18 cellular contexts compared by ENCODE assay signal in the genomic region with DNA sequence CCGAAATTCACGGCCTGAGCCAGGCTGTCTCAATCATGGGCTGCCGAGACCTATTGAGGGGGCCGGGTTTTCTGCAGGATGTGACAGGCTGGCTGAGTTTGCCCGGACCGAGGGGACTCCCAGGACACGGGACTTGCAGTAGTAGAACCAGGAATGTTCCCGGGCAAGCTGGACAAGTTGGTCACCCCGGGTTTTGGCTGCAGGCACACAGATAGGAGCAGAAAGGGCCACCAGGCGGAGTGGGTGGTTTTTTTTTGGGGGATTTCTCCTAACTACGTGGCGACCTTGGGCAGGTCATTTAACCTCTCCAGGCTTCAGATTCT. TPM values are rescaled to one million over a fixed set of nuclear protein-coding genes. Genes with fewer than 3 reads are reported as not detected.
A peak's percentile ranks its signal among the peaks of the same experiment; 100 is the strongest.
DNase-seq lines count a peak whose midpoint lies in the region; ATAC-seq and TF ChIP-seq lines count a peak whose summit lies in the region.
"Had no signal": no experiment of that assay in that cellular context is flagged by ENCODE, and none has a peak within 500 bp of the region (broad histone marks: within the 10 kb centered on the region; RNA-seq: fewer than 3 reads in every experiment).

No MANE protein-coding gene starts in this region.

- in situ Hi-C loops in T47D (cut with HindIII; ENCODE audit: low pct_unique_long_range_greater_than_20kb, low sequenced_read_pairs): no loop called here

- no peak overlapping the region for H3K4me3 ChIP-seq in breast epithelium

- DNase-seq in T47D (ENCODE audit: low read depth in 1 of 2, low spot score in 1 of 2) (peak; percentile 26 to 62), breast epithelium (ENCODE audit: low spot score in 2 of 2) (no peak), COLO668 (lab: John Stamatoyannopoulos, UW; ENCODE audit: unreplicated experiment) (no peak), caudate nucleus (lab: John Stamatoyannopoulos, UW) (no peak), NCI-H146 treated with DMSO at 0.1 percent for 48 hours (lab: John Stamatoyannopoulos, UW; ENCODE audit: unreplicated experiment) (no peak)
- DNase-seq: 8988T; CD8-positive, alpha-beta T cell; DMS53; EL; GOT3; KG1; NCI-H1105 treated with DMSO at 0.1 percent for 48 hours; NCI-H1694 treated with DMSO at 0.1 percent for 48 hours; NCI-H510A treated with DMSO at 0.1 percent for 48 hours; NCI-H774 had no signal

- no peaks in the 10 kb centered on the region for H3K9me3 ChIP-seq in breast epithelium

- H3K9me3 Mint-ChIP-seq in dendritic cell treated with granulocyte-macrophage colony-stimulating factor and Interleukin-4, amounts not matched to agents 40 ng/mL and 50 ng/mL, for 4 days: no peaks in the 10 kb centered on the region
- no peaks in the 10 kb centered on the region for H3K9me3 Mint-ChIP-seq in nephron
- H3K9me3 Mint-ChIP-seq in stimulated activated memory B cell treated with anti-CD40 and anti-IgM and Interleukin-4, amounts not matched to agents 10 μg/mL and 1 μg/mL and 100 μg/mL, for 72 hours: no peaks in the 10 kb centered on the region
- H3K9me3 Mint-ChIP-seq: CD8-positive, alpha-beta T cell had no signal

- peaks cover 6 to 8% of the 10 kb centered on the region in 2 donors for H3K4me1 ChIP-seq in breast epithelium

- H3K27me3 ChIP-seq in breast epithelium: no peaks in the 10 kb centered on the region

- no peak for ATAC-seq in stimulated activated memory B cell treated with anti-CD40 and anti-IgM and Interleukin-4, amounts not matched to agents 10 μg/mL and 1 μg/mL and 100 μg/mL, for 72 hours
- ATAC-seq: CD8-positive, alpha-beta T cell had no signal

- no peak overlapping the region for H3K4me3 Mint-ChIP-seq in dendritic cell treated with granulocyte-macrophage colony-stimulating factor and Interleukin-4, amounts not matched to agents 40 ng/mL and 50 ng/mL, for 4 days
- H3K4me3 Mint-ChIP-seq in nephron: no peak overlapping the region
- H3K4me3 Mint-ChIP-seq in stimulated activated memory B cell treated with anti-CD40 and anti-IgM and Interleukin-4, amounts not matched to agents 10 μg/mL and 1 μg/mL and 100 μg/mL, for 72 hours: peak overlapping the region; percentile 16
- H3K4me3 Mint-ChIP-seq: CD8-positive, alpha-beta T cell had no signal

- peaks cover 6% of the 10 kb centered on the region for H3K36me3 Mint-ChIP-seq in dendritic cell treated with granulocyte-macrophage colony-stimulating factor and Interleukin-4, amounts not matched to agents 40 ng/mL and 50 ng/mL, for 4 days (ENCODE audit: low read depth)
- no peaks in the 10 kb centered on the region for H3K36me3 Mint-ChIP-seq in nephron (ENCODE audit: low read depth)
- H3K36me3 Mint-ChIP-seq in stimulated activated memory B cell treated with anti-CD40 and anti-IgM and Interleukin-4, amounts not matched to agents 10 μg/mL and 1 μg/mL and 100 μg/mL, for 72 hours: peaks cover 5% of the 10 kb centered on the region
- H3K36me3 Mint-ChIP-seq: CD8-positive, alpha-beta T cell had no signal

- intact Hi-C loops in breast epithelium (cut with DNase I; ENCODE audit: low total_unique reads): no loop called here
- intact Hi-C loops in dendritic cell treated with granulocyte-macrophage colony-stimulating factor and Interleukin-4, amounts not matched to agents 40 ng/mL and 50 ng/mL, for 4 days (cut with micrococcal nuclease): loop anchor here (5.0 kb wide), 1 partner anchor 41 kb away; no protein-coding TSS in a partner anchor

- H3K27ac ChIP-seq in breast epithelium (no peak overlapping the region), caudate nucleus (ENCODE audit: low read depth, low read length) (no peak overlapping the region)

- TF ChIP-seq CTCF in breast epithelium (IDR thresholded peaks at IDR 0.05) (no peak), nephron (IDR thresholded peaks at IDR 0.05; ENCODE audit: unreplicated experiment in 3 of 3) (no peak)

- H3K36me3 ChIP-seq in breast epithelium: no peaks in the 10 kb centered on the region

- no peaks in the 10 kb centered on the region for H3K27me3 Mint-ChIP-seq in dendritic cell treated with granulocyte-macrophage colony-stimulating factor and Interleukin-4, amounts not matched to agents 40 ng/mL and 50 ng/mL, for 4 days
- peaks cover 6% of the 10 kb centered on the region for H3K27me3 Mint-ChIP-seq in nephron (ENCODE audit: low read depth)
- H3K27me3 Mint-ChIP-seq in stimulated activated memory B cell treated with anti-CD40 and anti-IgM and Interleukin-4, amounts not matched to agents 10 μg/mL and 1 μg/mL and 100 μg/mL, for 72 hours: no peaks in the 10 kb centered on the region

- peak overlapping the region; percentile 93 for H3K27ac Mint-ChIP-seq in dendritic cell treated with granulocyte-macrophage colony-stimulating factor and Interleukin-4, amounts not matched to agents 40 ng/mL and 50 ng/mL, for 4 days
- H3K27ac Mint-ChIP-seq in nephron: peak overlapping the region in 2 of 3 experiments; percentile 51 to 74
- peak overlapping the region; percentile 82 for H3K27ac Mint-ChIP-seq in stimulated activated memory B cell treated with anti-CD40 and anti-IgM and Interleukin-4, amounts not matched to agents 10 μg/mL and 1 μg/mL and 100 μg/mL, for 72 hours
- H3K27ac Mint-ChIP-seq: CD8-positive, alpha-beta T cell had no signal

- peaks cover 85% of the 10 kb centered on the region for H3K4me1 Mint-ChIP-seq in dendritic cell treated with granulocyte-macrophage colony-stimulating factor and Interleukin-4, amounts not matched to agents 40 ng/mL and 50 ng/mL, for 4 days (ENCODE audit: low read depth)
- H3K4me1 Mint-ChIP-seq in nephron: peaks cover 25% of the 10 kb centered on the region
- H3K4me1 Mint-ChIP-seq in stimulated activated memory B cell treated with anti-CD40 and anti-IgM and Interleukin-4, amounts not matched to agents 10 μg/mL and 1 μg/mL and 100 μg/mL, for 72 hours: peaks cover 82% of the 10 kb centered on the region

- TF ChIP-seq POLR2A in breast epithelium (IDR thresholded peaks at IDR 0.05): no peak

RNA-seq across cellular contexts. Expression of a gene that starts 25.3 kb away (rescaled TPM):
- 10 to 100 TPM; 25.0 to 48.8 (median 35.1) TPM for total RNA-seq in breast epithelium

Comparison
In these comparisons a context has a peak if more than half of its experiments do, and no peak if none do; other contexts are left out.
1. DNase-seq: peak in T47D (2 of 2); none in breast epithelium (0 of 2), COLO668 (single experiment), caudate nucleus (0 of 61) and NCI-H146 treated with DMSO at 0.1 percent for 48 hours (single experiment).
2. Peak in every context shown above with its lines, with median percentiles within 50 percentile points of each other: H3K27ac Mint-ChIP-seq.